1 cellular context compared by ENCODE assay signal in the genomic region with DNA sequence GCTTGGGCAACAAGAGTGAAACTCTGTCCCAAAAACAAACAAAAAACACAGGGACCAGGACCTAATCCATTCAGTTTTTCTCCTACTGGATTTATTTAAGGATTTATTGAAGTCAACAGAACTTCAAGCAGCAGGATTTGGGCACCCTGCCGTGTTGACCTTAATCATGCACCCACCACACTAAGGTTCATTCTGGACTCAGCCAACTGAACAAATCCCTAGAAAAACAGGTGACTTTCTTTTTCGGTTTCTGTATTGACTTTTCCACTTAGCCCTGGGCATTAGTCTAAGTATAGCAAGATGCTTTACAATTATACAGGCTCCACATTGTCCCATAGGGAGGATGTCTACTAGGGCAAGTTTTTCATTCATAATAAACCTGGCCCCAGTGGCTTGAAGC.
TF ChIP-seq lines count a peak whose summit lies in the region.

No MANE protein-coding gene starts in this region.

TF ChIP-seq in HepG2, 621 proteins besides CTCF, POLR2A, EP300 and RAD21:
- no peak for TF ChIP-seq RAD51 (IDR thresholded peaks at IDR 0.05; ENCODE audit: borderline replicate concordance)
- TF ChIP-seq, protein P1, sequence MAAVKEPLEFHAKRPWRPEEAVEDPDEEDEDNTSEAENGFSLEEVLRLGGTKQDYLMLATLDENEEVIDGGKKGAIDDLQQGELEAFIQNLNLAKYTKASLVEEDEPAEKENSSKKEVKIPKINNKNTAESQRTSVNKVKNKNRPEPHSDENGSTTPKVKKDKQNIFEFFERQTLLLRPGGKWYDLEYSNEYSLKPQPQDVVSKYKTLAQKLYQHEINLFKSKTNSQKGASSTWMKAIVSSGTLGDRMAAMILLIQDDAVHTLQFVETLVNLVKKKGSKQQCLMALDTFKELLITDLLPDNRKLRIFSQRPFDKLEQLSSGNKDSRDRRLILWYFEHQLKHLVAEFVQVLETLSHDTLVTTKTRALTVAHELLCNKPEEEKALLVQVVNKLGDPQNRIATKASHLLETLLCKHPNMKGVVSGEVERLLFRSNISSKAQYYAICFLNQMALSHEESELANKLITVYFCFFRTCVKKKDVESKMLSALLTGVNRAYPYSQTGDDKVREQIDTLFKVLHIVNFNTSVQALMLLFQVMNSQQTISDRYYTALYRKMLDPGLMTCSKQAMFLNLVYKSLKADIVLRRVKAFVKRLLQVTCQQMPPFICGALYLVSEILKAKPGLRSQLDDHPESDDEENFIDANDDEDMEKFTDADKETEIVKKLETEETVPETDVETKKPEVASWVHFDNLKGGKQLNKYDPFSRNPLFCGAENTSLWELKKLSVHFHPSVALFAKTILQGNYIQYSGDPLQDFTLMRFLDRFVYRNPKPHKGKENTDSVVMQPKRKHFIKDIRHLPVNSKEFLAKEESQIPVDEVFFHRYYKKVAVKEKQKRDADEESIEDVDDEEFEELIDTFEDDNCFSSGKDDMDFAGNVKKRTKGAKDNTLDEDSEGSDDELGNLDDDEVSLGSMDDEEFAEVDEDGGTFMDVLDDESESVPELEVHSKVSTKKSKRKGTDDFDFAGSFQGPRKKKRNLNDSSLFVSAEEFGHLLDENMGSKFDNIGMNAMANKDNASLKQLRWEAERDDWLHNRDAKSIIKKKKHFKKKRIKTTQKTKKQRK (IDR thresholded peaks at IDR 0.05; ENCODE audit: low read length), result no peak
- TF ChIP-seq SETDB1 (CRISPR knock-in tag; IDR thresholded peaks at IDR 0.05; ENCODE audit: borderline replicate concordance), result no peak
- TF ChIP-seq, protein P2, sequence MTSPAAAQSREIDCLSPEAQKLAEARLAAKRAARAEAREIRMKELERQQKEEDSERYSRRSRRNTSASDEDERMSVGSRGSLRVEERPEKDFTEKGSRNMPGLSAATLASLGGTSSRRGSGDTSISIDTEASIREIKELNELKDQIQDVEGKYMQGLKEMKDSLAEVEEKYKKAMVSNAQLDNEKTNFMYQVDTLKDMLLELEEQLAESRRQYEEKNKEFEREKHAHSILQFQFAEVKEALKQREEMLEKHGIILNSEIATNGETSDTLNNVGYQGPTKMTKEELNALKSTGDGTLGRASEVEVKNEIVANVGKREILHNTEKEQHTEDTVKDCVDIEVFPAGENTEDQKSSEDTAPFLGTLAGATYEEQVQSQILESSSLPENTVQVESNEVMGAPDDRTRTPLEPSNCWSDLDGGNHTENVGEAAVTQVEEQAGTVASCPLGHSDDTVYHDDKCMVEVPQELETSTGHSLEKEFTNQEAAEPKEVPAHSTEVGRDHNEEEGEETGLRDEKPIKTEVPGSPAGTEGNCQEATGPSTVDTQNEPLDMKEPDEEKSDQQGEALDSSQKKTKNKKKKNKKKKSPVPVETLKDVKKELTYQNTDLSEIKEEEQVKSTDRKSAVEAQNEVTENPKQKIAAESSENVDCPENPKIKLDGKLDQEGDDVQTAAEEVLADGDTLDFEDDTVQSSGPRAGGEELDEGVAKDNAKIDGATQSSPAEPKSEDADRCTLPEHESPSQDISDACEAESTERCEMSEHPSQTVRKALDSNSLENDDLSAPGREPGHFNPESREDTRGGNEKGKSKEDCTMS (CRISPR knock-in tag; conservative IDR thresholded peaks at IDR 0.05), result no peak
- no peak for TF ChIP-seq ZBTB7A (CRISPR knock-in tag; IDR thresholded peaks at IDR 0.05)
- TF ChIP-seq ETV6 (CRISPR knock-in tag; conservative IDR thresholded peaks at IDR 0.05), result no peak
- TF ChIP-seq, protein P3, sequence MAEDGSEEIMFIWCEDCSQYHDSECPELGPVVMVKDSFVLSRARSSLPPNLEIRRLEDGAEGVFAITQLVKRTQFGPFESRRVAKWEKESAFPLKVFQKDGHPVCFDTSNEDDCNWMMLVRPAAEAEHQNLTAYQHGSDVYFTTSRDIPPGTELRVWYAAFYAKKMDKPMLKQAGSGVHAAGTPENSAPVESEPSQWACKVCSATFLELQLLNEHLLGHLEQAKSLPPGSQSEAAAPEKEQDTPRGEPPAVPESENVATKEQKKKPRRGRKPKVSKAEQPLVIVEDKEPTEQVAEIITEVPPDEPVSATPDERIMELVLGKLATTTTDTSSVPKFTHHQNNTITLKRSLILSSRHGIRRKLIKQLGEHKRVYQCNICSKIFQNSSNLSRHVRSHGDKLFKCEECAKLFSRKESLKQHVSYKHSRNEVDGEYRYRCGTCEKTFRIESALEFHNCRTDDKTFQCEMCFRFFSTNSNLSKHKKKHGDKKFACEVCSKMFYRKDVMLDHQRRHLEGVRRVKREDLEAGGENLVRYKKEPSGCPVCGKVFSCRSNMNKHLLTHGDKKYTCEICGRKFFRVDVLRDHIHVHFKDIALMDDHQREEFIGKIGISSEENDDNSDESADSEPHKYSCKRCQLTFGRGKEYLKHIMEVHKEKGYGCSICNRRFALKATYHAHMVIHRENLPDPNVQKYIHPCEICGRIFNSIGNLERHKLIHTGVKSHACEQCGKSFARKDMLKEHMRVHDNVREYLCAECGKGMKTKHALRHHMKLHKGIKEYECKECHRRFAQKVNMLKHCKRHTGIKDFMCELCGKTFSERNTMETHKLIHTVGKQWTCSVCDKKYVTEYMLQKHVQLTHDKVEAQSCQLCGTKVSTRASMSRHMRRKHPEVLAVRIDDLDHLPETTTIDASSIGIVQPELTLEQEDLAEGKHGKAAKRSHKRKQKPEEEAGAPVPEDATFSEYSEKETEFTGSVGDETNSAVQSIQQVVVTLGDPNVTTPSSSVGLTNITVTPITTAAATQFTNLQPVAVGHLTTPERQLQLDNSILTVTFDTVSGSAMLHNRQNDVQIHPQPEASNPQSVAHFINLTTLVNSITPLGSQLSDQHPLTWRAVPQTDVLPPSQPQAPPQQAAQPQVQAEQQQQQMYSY (CRISPR knock-in tag; IDR thresholded peaks at IDR 0.05), result no peak
- no peak for TF ChIP-seq ZNF75D (CRISPR knock-in tag; IDR thresholded peaks at IDR 0.05; ENCODE audit: borderline replicate concordance)
- no peak for TF ChIP-seq ZNF564 (CRISPR knock-in tag; IDR thresholded peaks at IDR 0.05)
TF ChIP-seq in HepG2: peak in this region for 0.
